10 cellular contexts compared by ENCODE assay signal in genomic region chr6:158911746-158912158, GRCh38.
A peak's percentile ranks its signal among the peaks of the same experiment; 100 is the strongest.
DNase-seq lines count a peak whose midpoint lies in the region; ATAC-seq, FAIRE-seq and TF ChIP-seq lines count a peak whose summit lies in the region.
"Had no signal": no experiment of that assay in that cellular context is flagged by ENCODE, and none has a peak within 500 bp of the region (broad histone marks: within the 10 kb centered on the region; RNA-seq: fewer than 3 reads in every experiment).

No MANE protein-coding gene starts in this region.

- H3K9me3 ChIP-seq in OCI-LY3 (ENCODE audit: insufficient read depth, low read length), result no peaks in the 10 kb centered on the region

- H3K27ac ChIP-seq in OCI-LY3 (ENCODE audit: low read length) (no peak overlapping the region), dorsolateral prefrontal cortex (peak overlapping the region in 40 of 59 donors; percentile 2 to 81 (median 58))
- H3K27ac ChIP-seq: heart left ventricle had no signal

- no peaks in the 10 kb centered on the region for H3K27me3 Mint-ChIP-seq in activated CD8-positive, alpha-beta memory T cell treated with anti-CD3 and anti-CD28 coated beads, Interleukin-2, amount 10 ng/mL, durations not matched to agents 7 days and 5 days

- peaks cover 28% of the 10 kb centered on the region for H3K4me1 Mint-ChIP-seq in activated CD8-positive, alpha-beta memory T cell treated with anti-CD3 and anti-CD28 coated beads, Interleukin-2, amount 10 ng/mL, durations not matched to agents 7 days and 5 days

- peak; percentile 71 for DNase-seq in activated CD8-positive, alpha-beta memory T cell treated with anti-CD3 and anti-CD28 coated beads, Interleukin-2, amount 10 ng/mL, durations not matched to agents 7 days and 5 days
- no peak for DNase-seq in activated CD8-positive, alpha-beta memory T cell treated with anti-CD3 and anti-CD28 coated beads for 24 hours
- DNase-seq in dorsolateral prefrontal cortex (no peak), H54 (ENCODE audit: insufficient read length, low spot score) (no peak), midbrain (lab: John Stamatoyannopoulos, UW) (no peak), HuH-7 (ENCODE audit: low spot score) (no peak)
- DNase-seq in stimulated activated naive CD8-positive, alpha-beta T cell treated with anti-CD3 and anti-CD28 coated beads, Interleukin-15, Interleukin-2, amounts not matched to agents 100 U/mL and 50 U/mL, for 24 hours, result peak; percentile 55
- DNase-seq: heart left ventricle, NCI-H187 treated with DMSO at 0.1 percent for 48 hours had no signal

- CTCF ChIA-PET in activated CD8-positive, alpha-beta memory T cell treated with anti-CD3 and anti-CD28 coated beads, Interleukin-2, amount 10 ng/mL, durations not matched to agents 7 days and 5 days (lab: Charles Lee), result interaction anchor here (1.0 kb wide), 1 partner anchor 60 kb away, joined by 3 read pairs; no protein-coding TSS in a partner anchor

- intact Hi-C loops in dorsolateral prefrontal cortex (cut with DNase I), result no loop called here

- no peaks in the 10 kb centered on the region for H3K27me3 ChIP-seq in OCI-LY3 (ENCODE audit: low read depth, low read length)
- peaks cover 0 to 19% (median 0%) of the 10 kb centered on the region in 45 donors for H3K27me3 ChIP-seq in dorsolateral prefrontal cortex

- H3K4me3 Mint-ChIP-seq in activated CD8-positive, alpha-beta memory T cell treated with anti-CD3 and anti-CD28 coated beads, Interleukin-2, amount 10 ng/mL, durations not matched to agents 7 days and 5 days, result no peak overlapping the region

- H3K4me3 ChIP-seq in OCI-LY3 (ENCODE audit: low read length) (no peak overlapping the region), dorsolateral prefrontal cortex (no peak overlapping the region)
- H3K4me3 ChIP-seq: heart left ventricle had no signal

- H3K4me2 ChIP-seq in OCI-LY3 (ENCODE audit: low read length), result 0 out of 2 replicates have a peak overlapping the region, but pooled peaks have one; percentile 98

- H3K36me3 Mint-ChIP-seq in activated CD8-positive, alpha-beta memory T cell treated with anti-CD3 and anti-CD28 coated beads, Interleukin-2, amount 10 ng/mL, durations not matched to agents 7 days and 5 days, result no peaks in the 10 kb centered on the region

- no peaks in the 10 kb centered on the region for H4K20me1 ChIP-seq in OCI-LY3 (ENCODE audit: insufficient read depth, low read length)

- H2AFZ ChIP-seq in OCI-LY3 (ENCODE audit: low read depth, low read length), result no peak overlapping the region

- H3K27ac Mint-ChIP-seq in activated CD8-positive, alpha-beta memory T cell treated with anti-CD3 and anti-CD28 coated beads, Interleukin-2, amount 10 ng/mL, durations not matched to agents 7 days and 5 days, result peak overlapping the region; percentile 27

- no peaks in the 10 kb centered on the region for H3K79me2 ChIP-seq in OCI-LY3 (ENCODE audit: low read length)

- peaks cover 24% of the 10 kb centered on the region for H3K4me1 ChIP-seq in OCI-LY3 (ENCODE audit: low read length)

- TF ChIP-seq CTCF in OCI-LY3 (IDR thresholded peaks at IDR 0.05; ENCODE audit: low read depth, low read length), result no peak
- no peak for TF ChIP-seq CTCF in dorsolateral prefrontal cortex (IDR thresholded peaks at IDR 0.05 in 54 of 56, conservative IDR thresholded peaks at IDR 0.05 in 2 of 56; ENCODE audit: low read depth in 1 of 56, partially characterized antibody in 56 of 56)

- ATAC-seq in activated CD8-positive, alpha-beta memory T cell treated with anti-CD3 and anti-CD28 coated beads, Interleukin-2, amount 10 ng/mL, durations not matched to agents 7 days and 5 days, result peak; percentile 60
- peak; percentile 76 for ATAC-seq in stimulated activated naive CD8-positive, alpha-beta T cell treated with anti-CD3 and anti-CD28 coated beads, Interleukin-15, Interleukin-2, amounts not matched to agents 100 U/mL and 50 U/mL, for 24 hours

- no peak for FAIRE-seq in H54 (lab: Jason Lieb, UNC)

- H3K9ac ChIP-seq in OCI-LY3 (ENCODE audit: low read length), result no peak overlapping the region

- H3K9me3 Mint-ChIP-seq in activated CD8-positive, alpha-beta memory T cell treated with anti-CD3 and anti-CD28 coated beads, Interleukin-2, amount 10 ng/mL, durations not matched to agents 7 days and 5 days (ENCODE audit: low read depth), result peaks cover 4% of the 10 kb centered on the region

- H3K36me3 ChIP-seq in OCI-LY3 (replicated peaks; ENCODE audit: low read depth, low read length), result no peaks in the 10 kb centered on the region
- H3K36me3 ChIP-seq: heart left ventricle had no signal

- TF ChIP-seq POLR2A in H54 (IDR thresholded peaks at IDR 0.05; ENCODE audit: low read depth, low read length), result no peak

Comparison
In these comparisons a context has a peak if more than half of its experiments do, and no peak if none do; other contexts are left out.
1. DNase-seq: peak in activated CD8-positive, alpha-beta memory T cell treated with anti-CD3 and anti-CD28 coated beads, Interleukin-2, amount 10 ng/mL, durations not matched to agents 7 days and 5 days (single experiment) and stimulated activated naive CD8-positive, alpha-beta T cell treated with anti-CD3 and anti-CD28 coated beads, Interleukin-15, Interleukin-2, amounts not matched to agents 100 U/mL and 50 U/mL, for 24 hours (single experiment); none in activated CD8-positive, alpha-beta memory T cell treated with anti-CD3 and anti-CD28 coated beads for 24 hours (single experiment), dorsolateral prefrontal cortex (0 of 10), H54 (single experiment), midbrain (single experiment) and HuH-7 (single experiment).